In the genomic region with DNA sequence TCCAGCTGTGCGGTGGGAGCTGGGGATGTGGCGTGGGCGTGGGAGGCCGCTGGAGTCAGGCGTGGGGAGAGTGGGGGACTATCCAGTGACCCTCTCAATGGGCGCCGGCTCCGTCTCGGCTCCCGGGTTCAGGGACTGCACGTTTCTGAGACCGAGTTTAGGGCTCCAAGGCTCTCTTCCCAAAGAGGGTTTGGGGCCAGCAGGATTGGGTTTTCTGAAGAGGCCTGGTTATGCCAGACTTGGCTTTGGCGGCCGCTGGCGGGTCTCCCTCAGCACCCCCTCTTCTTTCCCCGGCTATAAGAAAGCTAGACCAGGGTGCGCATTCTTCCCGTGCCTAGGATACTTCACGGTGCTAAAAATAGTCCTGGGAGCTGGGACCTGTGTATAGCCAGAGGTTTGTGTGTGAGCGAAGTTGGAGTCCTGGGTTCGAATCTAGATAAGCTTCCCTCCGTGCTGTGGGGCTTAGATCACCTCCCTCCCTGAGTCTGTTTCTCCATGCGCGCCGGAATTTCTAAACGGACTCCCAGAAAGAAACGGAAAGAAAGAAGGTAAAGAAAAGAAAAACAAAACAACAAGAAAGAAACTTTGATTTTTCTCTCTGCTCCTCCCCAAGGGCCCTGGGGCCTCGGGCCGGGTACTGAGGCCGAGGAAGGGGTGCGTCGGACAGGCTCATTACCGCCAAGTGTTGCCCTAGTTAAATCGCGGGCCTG, we compare ENCODE assay signal across 16 cellular contexts. TPM values are rescaled to one million over a fixed set of nuclear protein-coding genes. Genes with fewer than 3 reads are reported as not detected.
A peak's percentile ranks its signal among the peaks of the same experiment; 100 is the strongest.
DNase-seq lines count a peak whose midpoint lies in the region; ATAC-seq and TF ChIP-seq lines count a peak whose summit lies in the region.
"Had no signal": no experiment of that assay in that cellular context is flagged by ENCODE, and none has a peak within 500 bp of the region (broad histone marks: within the 10 kb centered on the region; RNA-seq: fewer than 3 reads in every experiment).

No MANE protein-coding gene starts in this region.

- peak overlapping the region; percentile 94 for H3K4me2 ChIP-seq in GM23338

- ATAC-seq in GM23338, result peak; percentile 2; the same call in 2 of the 3 replicates
- ATAC-seq in psoas muscle, result peak in 3 of 4 donors; percentile 26 to 45 (median 40)
- ATAC-seq in left colon, result no peak
- ATAC-seq: activated CD4-positive, CD25-positive, alpha-beta regulatory T cell treated with anti-CD3 and anti-CD28 coated beads, Interleukin-2, amount 50 U/mL, for 24 hours; sciatic nerve had no signal

- peak overlapping the region; percentile 71 for H3K4me3 Mint-ChIP-seq in GM23338
- H3K4me3 Mint-ChIP-seq in activated naive CD8-positive, alpha-beta T cell, result peak overlapping the region; percentile 71

- H3K4me3 ChIP-seq in GM23338 (peak overlapping the region; percentile 63), iPS-15b (ENCODE audit: low read depth, low read length) (peak overlapping the region; percentile 48), psoas muscle (peak overlapping the region; percentile 41), vagina (no peak overlapping the region)
- H3K4me3 ChIP-seq: GM23248, tibial nerve had no signal

- peaks cover 100% of the 10 kb centered on the region for H3K27me3 ChIP-seq in GM23338 (ENCODE audit: insufficient read depth)
- peaks cover 100% of the 10 kb centered on the region for H3K27me3 ChIP-seq in iPS-15b (ENCODE audit: control insufficient read depth, insufficient read depth, low read length)
- peaks cover 0 to 88% (median 49%) of the 10 kb centered on the region in 3 donors for H3K27me3 ChIP-seq in psoas muscle (ENCODE audit: insufficient read depth in 3 of 3, low read length in 2 of 3)
- peaks cover 26% of the 10 kb centered on the region for H3K27me3 ChIP-seq in vagina

- H3K4me1 ChIP-seq in GM23338 (ENCODE audit: insufficient read depth) (peaks cover 60% of the 10 kb centered on the region), iPS-15b (ENCODE audit: control insufficient read depth, insufficient read depth, low read length) (peaks cover 7% of the 10 kb centered on the region), psoas muscle (peaks cover 40% of the 10 kb centered on the region), vagina (peaks cover 36% of the 10 kb centered on the region)

- intact Hi-C loops in psoas muscle (cut with DNase I), result loop anchor here in 1 of 2 donors (10.0 kb wide), 1 partner anchor 472 kb away; a partner anchor contains a TSS
- intact Hi-C loops in left colon (cut with DNase I, micrococcal nuclease), result no loop called here
- intact Hi-C loops in vagina (cut with DNase I), result no loop called here

- H3K9ac ChIP-seq in iPS-15b (ENCODE audit: low read depth, low read length), result no peak overlapping the region
- H3K9ac ChIP-seq: GM23248 had no signal

- TF ChIP-seq CTCF in GM23338 (conservative IDR thresholded peaks at IDR 0.05; ENCODE audit: low read depth in 2 of 2) (no peak), psoas muscle (IDR thresholded peaks at IDR 0.05) (no peak), vagina (IDR thresholded peaks at IDR 0.05) (no peak)

- H3F3A ChIP-seq in GM23338 (replicated peaks; ENCODE audit: low read depth), result peaks cover 9% of the 10 kb centered on the region; the same call in 1 of the 2 replicates

- H3K9me2 ChIP-seq in GM23338 (ENCODE audit: insufficient read depth), result no peaks in the 10 kb centered on the region

- 3 to 6% (median 5%) methylated on average over 35 of the region's 35 CpGs for WGBS in psoas muscle, 3 donors

- peaks cover 4% of the 10 kb centered on the region; the same call in 1 of the 3 replicates for H3K9me3 Mint-ChIP-seq in GM23338
- H3K9me3 Mint-ChIP-seq in activated naive CD8-positive, alpha-beta T cell (ENCODE audit: low read depth), result no peaks in the 10 kb centered on the region

- peaks cover 48% of the 10 kb centered on the region for H3K4me1 Mint-ChIP-seq in GM23338
- H3K4me1 Mint-ChIP-seq in activated naive CD8-positive, alpha-beta T cell (ENCODE audit: low read depth), result peaks cover 56% of the 10 kb centered on the region

- H3K9me3 ChIP-seq in iPS-15b (ENCODE audit: control insufficient read depth, insufficient read depth, low read length), result no peaks in the 10 kb centered on the region
- no peaks in the 10 kb centered on the region for H3K9me3 ChIP-seq in psoas muscle
- H3K9me3 ChIP-seq in vagina, result no peaks in the 10 kb centered on the region
- H3K9me3 ChIP-seq: tibial nerve had no signal

- no peaks in the 10 kb centered on the region for H3K79me2 ChIP-seq in GM23338 (replicated peaks; ENCODE audit: insufficient read depth)

- peaks cover 15% of the 10 kb centered on the region for H4K20me1 ChIP-seq in GM23338 (replicated peaks; ENCODE audit: insufficient read depth)

- no peaks in the 10 kb centered on the region; the same call in 2 of the 3 replicates for H3K36me3 Mint-ChIP-seq in GM23338 (ENCODE audit: low read depth)
- no peaks in the 10 kb centered on the region for H3K36me3 Mint-ChIP-seq in activated naive CD8-positive, alpha-beta T cell

- H3K27ac ChIP-seq in GM23338 (ENCODE audit: low read depth), result no peak overlapping the region
- no peak overlapping the region for H3K27ac ChIP-seq in psoas muscle
- H3K27ac ChIP-seq in vagina, result no peak overlapping the region
- H3K27ac ChIP-seq: GM23248, tibial nerve had no signal

- peak overlapping the region; percentile 85 for H2AFZ ChIP-seq in GM23338
- H2AFZ ChIP-seq: GM23248 had no signal

- no peak overlapping the region for H3K27ac Mint-ChIP-seq in GM23338
- no peak overlapping the region for H3K27ac Mint-ChIP-seq in activated naive CD8-positive, alpha-beta T cell
- H3K27ac Mint-ChIP-seq: activated T-helper 2 cell treated with anti-CD3 and anti-CD28 coated beads, Interferon-gamma antibody, Interleukin-2, Interleukin-4, amounts not matched to agents 10 μg/mL and 5 μg/mL and 100 μg/mL, durations not matched to agents 14 hours and 24 hours and 36 hours had no signal

- no peaks in the 10 kb centered on the region for H3K36me3 ChIP-seq in GM23338 (ENCODE audit: insufficient read depth)
- H3K36me3 ChIP-seq in iPS-15b (ENCODE audit: control insufficient read depth, insufficient read depth, low read length), result no peaks in the 10 kb centered on the region
- H3K36me3 ChIP-seq in psoas muscle (ENCODE audit: insufficient read depth in 1 of 2, low read depth in 1 of 2), result no peaks in the 10 kb centered on the region
- no peaks in the 10 kb centered on the region for H3K36me3 ChIP-seq in vagina
- H3K36me3 ChIP-seq: tibial nerve had no signal

- no peak for TF ChIP-seq POLR2A in vagina (IDR thresholded peaks at IDR 0.05)

- DNase-seq in GM23338 (ENCODE audit: low spot score), result peak; percentile 80
- DNase-seq in psoas muscle, result peak in 1 of 2 donors; percentile 38
- no peak for DNase-seq in KG1 (lab: John Stamatoyannopoulos, UW)
- DNase-seq in left colon, result no peak
- DNase-seq in kidney tubule cell (ENCODE audit: low spot score), result no peak
- no peak for DNase-seq in vagina (ENCODE audit: extremely low spot score in 2 of 2)
- DNase-seq: caudate nucleus, GM23248 had no signal

- H3K27me3 Mint-ChIP-seq in GM23338 (ENCODE audit: insufficient read depth, low read depth, poor library complexity), result peaks cover 98% of the 10 kb centered on the region
- H3K27me3 Mint-ChIP-seq in activated naive CD8-positive, alpha-beta T cell, result peaks cover 58% of the 10 kb centered on the region

TF ChIP-seq in GM23338, 12 proteins besides CTCF, POLR2A, EP300 and RAD21:
- TF ChIP-seq EZH2 (IDR thresholded peaks at IDR 0.05; ENCODE audit: low read depth, unreplicated experiment), result peak; percentile 97
- TF ChIP-seq STAT1 (IDR thresholded peaks at IDR 0.05; ENCODE audit: unreplicated experiment), result no peak
TF ChIP-seq in GM23338: peak in this region for 1.

RNA-seq across cellular contexts. Expression of a gene that starts 5.0 kb away (rescaled TPM):
- total RNA-seq in GM23338 (2014; rRNA removed; shearing (Covaris generic)), result not detected in 2 replicates
- polyA plus RNA-seq in GM23338 (2016; fragmentation: Nextera tagmentation; extraction: Ambion mirVana) (not detected in 2 replicates), psoas muscle (not detected)
- total RNA-seq in psoas muscle (not detected), left colon (1 to 10 TPM in 1 of 2 donors, not detected in 1; 4.4 TPM), vagina (not detected)
- total RNA-seq: activated T-helper 2 cell treated with anti-CD3 and anti-CD28 coated beads, Interferon-gamma antibody, Interleukin-2, Interleukin-4, amounts not matched to agents 10 μg/mL and 5 μg/mL and 100 μg/mL, durations not matched to agents 14 hours and 24 hours and 36 hours; epithelial cell of proximal tubule; GM23248; M059J; sciatic nerve; tibial nerve had no signal
- polyA plus RNA-seq: GM23248 had no signal

RNA-seq across cellular contexts. Expression of a gene that starts 27.2 kb away (rescaled TPM):
- total RNA-seq in GM23338 (2014; rRNA removed; shearing (Covaris generic)), result 11.5 and 21.4 TPM in 2 replicates
- polyA plus RNA-seq in GM23338 (2016; fragmentation: Nextera tagmentation; extraction: Ambion mirVana) (29.3 and 36.8 TPM in 2 replicates), psoas muscle (10 to 100 TPM in 2 of 3 donors, 1 to 10 TPM in 1; 9.2 to 31.5 (median 11.3) TPM)
- total RNA-seq in psoas muscle (10 to 100 TPM; 22.7 to 35.7 (median 29.8) TPM), left colon (10 to 100 TPM; 42.6 to 48.9 TPM), vagina (54.3 TPM)

Comparison
In these comparisons a context has a peak if more than half of its experiments do, and no peak if none do; other contexts are left out.
1. H3K4me3 ChIP-seq: peak in GM23338 (single experiment), iPS-15b (single experiment) and psoas muscle (single experiment); none in vagina (0 of 2).